In genomic region chr12:53006810-53007742, GRCh38 we compare ENCODE assay signal across 8 cellular contexts. TPM values are rescaled to one million over a fixed set of nuclear protein-coding genes. Genes with fewer than 3 reads are reported as not detected.
DNase-seq lines count a peak whose midpoint lies in the region; ATAC-seq and TF ChIP-seq lines count a peak whose summit lies in the region.

No MANE protein-coding gene starts in this region.

- H3K27me3 Mint-ChIP-seq in endothelial cell (ENCODE audit: unreplicated experiment) (peaks cover 9% of the 10 kb centered on the region), mesothelial cell of epicardium (ENCODE audit: low read depth) (no peaks in the 10 kb centered on the region)

- H3K9me3 Mint-ChIP-seq in endothelial cell (ENCODE audit: unreplicated experiment) (no peaks in the 10 kb centered on the region), mesothelial cell of epicardium (no peaks in the 10 kb centered on the region)

- H3K4me1 Mint-ChIP-seq in endothelial cell (ENCODE audit: unreplicated experiment) (peaks cover 22% of the 10 kb centered on the region), mesothelial cell of epicardium (peaks cover 45% of the 10 kb centered on the region)

- H3K36me3 Mint-ChIP-seq in endothelial cell (ENCODE audit: low read depth, unreplicated experiment), result peaks cover 7% of the 10 kb centered on the region
- peaks cover 4% of the 10 kb centered on the region for H3K36me3 Mint-ChIP-seq in mesothelial cell of epicardium

- H3K27ac Mint-ChIP-seq in endothelial cell (ENCODE audit: unreplicated experiment) (peak overlapping the region; percentile 96), mesothelial cell of epicardium (peak overlapping the region; percentile 100)

- peak overlapping the region; percentile 99 for H3K4me3 Mint-ChIP-seq in endothelial cell (ENCODE audit: unreplicated experiment)
- peak overlapping the region; percentile 99 for H3K4me3 Mint-ChIP-seq in mesothelial cell of epicardium

- peak; percentile 19 for ATAC-seq in HG03520 (IDR thresholded peaks at IDR 0.05; ENCODE audit: unreplicated experiment)

- DNase-seq in DMS79 treated with DMSO at 0.1 percent for 48 hours (lab: John Stamatoyannopoulos, UW) (peak; percentile 32), NOMO-1 treated with DMSO at 0.1 percent for 48 hours (lab: John Stamatoyannopoulos, UW; ENCODE audit: unreplicated experiment) (peak; percentile 79), endothelial cell (ENCODE audit: low spot score) (peak; percentile 71), mesothelial cell of epicardium (ENCODE audit: low spot score in 2 of 2, unreplicated experiment in 2 of 2) (peak; percentile 68 to 77), NCI-H1048 (lab: John Stamatoyannopoulos, UW) (no peak)
- DNase-seq in activated CD8-positive, alpha-beta memory T cell treated with anti-CD3 and anti-CD28 coated beads, Interleukin-2, amount 50 U/mL, for 24 hours (ENCODE audit: extremely low read depth), result peak; percentile 72
- DNase-seq in stimulated activated CD8-positive, alpha-beta memory T cell treated with anti-CD3 and anti-CD28 coated beads, Interleukin-15, amount 100 ng/mL, for 48 hours (ENCODE audit: low read depth in 2 of 2), result peak; percentile 71 to 73

- TF ChIP-seq CTCF in endothelial cell (IDR thresholded peaks at IDR 0.05; ENCODE audit: unreplicated experiment) (no peak), mesothelial cell of epicardium (IDR thresholded peaks at IDR 0.05; ENCODE audit: unreplicated experiment) (no peak)

RNA-seq across cellular contexts. Expression of gene EIF4B, which starts 0.8 kb away (rescaled TPM):
- total RNA-seq in endothelial cell (ENCODE audit: unreplicated experiment) (629 TPM), mesothelial cell of epicardium (544 to 576 TPM (median 554 TPM) in 3 replicates)

RNA-seq across cellular contexts. Expression of gene TNS2, which starts 42.8 kb away (rescaled TPM):
- 112 TPM for total RNA-seq in endothelial cell (ENCODE audit: unreplicated experiment)
- 78.8 to 91.7 TPM (median 86.4 TPM) in 3 replicates for total RNA-seq in mesothelial cell of epicardium

RNA-seq across cellular contexts. Expression of gene KRT18, which starts 58.2 kb away (rescaled TPM):
- total RNA-seq in endothelial cell (ENCODE audit: unreplicated experiment), result 195 TPM
- 714 to 762 TPM (median 725 TPM) in 3 replicates for total RNA-seq in mesothelial cell of epicardium
